Comparison of ENCODE assay signal across 1 cellular context in the genomic region with DNA sequence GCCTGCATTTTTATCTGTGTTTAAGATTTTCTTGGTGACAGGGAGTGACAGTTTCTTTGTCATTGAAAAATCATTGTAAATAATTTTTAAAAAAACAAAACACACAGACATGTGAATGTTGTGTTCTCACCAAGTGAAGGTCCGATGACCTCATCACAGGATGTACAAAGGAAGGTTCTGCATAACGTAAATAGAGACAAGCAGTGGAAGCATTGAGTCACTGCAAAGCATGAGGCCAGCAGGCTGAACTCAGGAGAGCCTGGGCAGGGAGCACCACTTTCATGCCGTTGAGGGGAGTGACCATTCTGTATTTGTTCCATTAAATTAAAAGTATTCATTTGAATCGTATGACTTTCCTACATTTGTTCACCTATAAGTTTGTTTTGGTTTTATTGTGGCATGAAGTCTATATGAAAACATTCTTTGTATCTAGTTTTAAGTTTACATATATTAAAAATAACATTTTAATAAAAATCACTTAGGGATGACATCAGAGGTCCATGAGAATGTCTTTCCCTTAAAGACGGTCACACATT.
TF ChIP-seq lines count a peak whose summit lies in the region.

No MANE protein-coding gene starts in this region.

TF ChIP-seq in HepG2, 621 proteins besides CTCF, POLR2A, EP300 and RAD21 (continued from another document and continues in another):
- TF ChIP-seq, protein P1, sequence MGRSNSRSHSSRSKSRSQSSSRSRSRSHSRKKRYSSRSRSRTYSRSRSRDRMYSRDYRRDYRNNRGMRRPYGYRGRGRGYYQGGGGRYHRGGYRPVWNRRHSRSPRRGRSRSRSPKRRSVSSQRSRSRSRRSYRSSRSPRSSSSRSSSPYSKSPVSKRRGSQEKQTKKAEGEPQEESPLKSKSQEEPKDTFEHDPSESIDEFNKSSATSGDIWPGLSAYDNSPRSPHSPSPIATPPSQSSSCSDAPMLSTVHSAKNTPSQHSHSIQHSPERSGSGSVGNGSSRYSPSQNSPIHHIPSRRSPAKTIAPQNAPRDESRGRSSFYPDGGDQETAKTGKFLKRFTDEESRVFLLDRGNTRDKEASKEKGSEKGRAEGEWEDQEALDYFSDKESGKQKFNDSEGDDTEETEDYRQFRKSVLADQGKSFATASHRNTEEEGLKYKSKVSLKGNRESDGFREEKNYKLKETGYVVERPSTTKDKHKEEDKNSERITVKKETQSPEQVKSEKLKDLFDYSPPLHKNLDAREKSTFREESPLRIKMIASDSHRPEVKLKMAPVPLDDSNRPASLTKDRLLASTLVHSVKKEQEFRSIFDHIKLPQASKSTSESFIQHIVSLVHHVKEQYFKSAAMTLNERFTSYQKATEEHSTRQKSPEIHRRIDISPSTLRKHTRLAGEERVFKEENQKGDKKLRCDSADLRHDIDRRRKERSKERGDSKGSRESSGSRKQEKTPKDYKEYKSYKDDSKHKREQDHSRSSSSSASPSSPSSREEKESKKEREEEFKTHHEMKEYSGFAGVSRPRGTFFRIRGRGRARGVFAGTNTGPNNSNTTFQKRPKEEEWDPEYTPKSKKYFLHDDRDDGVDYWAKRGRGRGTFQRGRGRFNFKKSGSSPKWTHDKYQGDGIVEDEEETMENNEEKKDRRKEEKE (IDR thresholded peaks at IDR 0.05) = no peak
- TF ChIP-seq, protein P2, sequence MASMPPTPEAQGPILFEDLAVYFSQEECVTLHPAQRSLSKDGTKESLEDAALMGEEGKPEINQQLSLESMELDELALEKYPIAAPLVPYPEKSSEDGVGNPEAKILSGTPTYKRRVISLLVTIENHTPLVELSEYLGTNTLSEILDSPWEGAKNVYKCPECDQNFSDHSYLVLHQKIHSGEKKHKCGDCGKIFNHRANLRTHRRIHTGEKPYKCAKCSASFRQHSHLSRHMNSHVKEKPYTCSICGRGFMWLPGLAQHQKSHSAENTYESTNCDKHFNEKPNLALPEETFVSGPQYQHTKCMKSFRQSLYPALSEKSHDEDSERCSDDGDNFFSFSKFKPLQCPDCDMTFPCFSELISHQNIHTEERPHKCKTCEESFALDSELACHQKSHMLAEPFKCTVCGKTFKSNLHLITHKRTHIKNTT (CRISPR knock-in tag; IDR thresholded peaks at IDR 0.05) = no peak
- no peak for TF ChIP-seq ZFP90 (CRISPR knock-in tag; IDR thresholded peaks at IDR 0.05; ENCODE audit: borderline replicate concordance)
- no peak for TF ChIP-seq GABPB1 (CRISPR knock-in tag; IDR thresholded peaks at IDR 0.05)
- TF ChIP-seq NAIF1 (CRISPR knock-in tag; IDR thresholded peaks at IDR 0.05; ENCODE audit: borderline replicate concordance) = no peak
- TF ChIP-seq BCL6 (CRISPR knock-in tag; IDR thresholded peaks at IDR 0.05) = no peak
- TF ChIP-seq SMAD3 (CRISPR knock-in tag; IDR thresholded peaks at IDR 0.05) = no peak
- TF ChIP-seq, protein P3, sequence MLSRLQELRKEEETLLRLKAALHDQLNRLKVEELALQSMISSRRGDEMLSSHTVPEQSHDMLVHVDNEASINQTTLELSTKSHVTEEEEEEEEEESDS (CRISPR knock-in tag; IDR thresholded peaks at IDR 0.05; ENCODE audit: borderline replicate concordance) = no peak
- no peak for TF ChIP-seq ZNF12 (CRISPR knock-in tag; IDR thresholded peaks at IDR 0.05)
- TF ChIP-seq MAFG (CRISPR knock-in tag; IDR thresholded peaks at IDR 0.05) = no peak
- no peak for TF ChIP-seq CHD2 (IDR thresholded peaks at IDR 0.05; ENCODE audit: low read depth, low read length)
- TF ChIP-seq NR1H2 (CRISPR knock-in tag; IDR thresholded peaks at IDR 0.05; ENCODE audit: borderline replicate concordance, low read depth) = no peak
- TF ChIP-seq ZNF207 (IDR thresholded peaks at IDR 0.05; ENCODE audit: borderline replicate concordance) = no peak
- TF ChIP-seq ETV5 (CRISPR knock-in tag; IDR thresholded peaks at IDR 0.05; ENCODE audit: borderline replicate concordance) = peak; percentile 50; the same call in 1 of the 2 replicates
- TF ChIP-seq ZNF263 (CRISPR knock-in tag; IDR thresholded peaks at IDR 0.05) = peak; percentile 76; the same call in 1 of the 2 replicates
- no peak for TF ChIP-seq ZSCAN25 (CRISPR knock-in tag; IDR thresholded peaks at IDR 0.05)
- TF ChIP-seq MED8 (CRISPR knock-in tag; IDR thresholded peaks at IDR 0.05; ENCODE audit: insufficient replicate concordance) = no peak
- TF ChIP-seq, protein P4, sequence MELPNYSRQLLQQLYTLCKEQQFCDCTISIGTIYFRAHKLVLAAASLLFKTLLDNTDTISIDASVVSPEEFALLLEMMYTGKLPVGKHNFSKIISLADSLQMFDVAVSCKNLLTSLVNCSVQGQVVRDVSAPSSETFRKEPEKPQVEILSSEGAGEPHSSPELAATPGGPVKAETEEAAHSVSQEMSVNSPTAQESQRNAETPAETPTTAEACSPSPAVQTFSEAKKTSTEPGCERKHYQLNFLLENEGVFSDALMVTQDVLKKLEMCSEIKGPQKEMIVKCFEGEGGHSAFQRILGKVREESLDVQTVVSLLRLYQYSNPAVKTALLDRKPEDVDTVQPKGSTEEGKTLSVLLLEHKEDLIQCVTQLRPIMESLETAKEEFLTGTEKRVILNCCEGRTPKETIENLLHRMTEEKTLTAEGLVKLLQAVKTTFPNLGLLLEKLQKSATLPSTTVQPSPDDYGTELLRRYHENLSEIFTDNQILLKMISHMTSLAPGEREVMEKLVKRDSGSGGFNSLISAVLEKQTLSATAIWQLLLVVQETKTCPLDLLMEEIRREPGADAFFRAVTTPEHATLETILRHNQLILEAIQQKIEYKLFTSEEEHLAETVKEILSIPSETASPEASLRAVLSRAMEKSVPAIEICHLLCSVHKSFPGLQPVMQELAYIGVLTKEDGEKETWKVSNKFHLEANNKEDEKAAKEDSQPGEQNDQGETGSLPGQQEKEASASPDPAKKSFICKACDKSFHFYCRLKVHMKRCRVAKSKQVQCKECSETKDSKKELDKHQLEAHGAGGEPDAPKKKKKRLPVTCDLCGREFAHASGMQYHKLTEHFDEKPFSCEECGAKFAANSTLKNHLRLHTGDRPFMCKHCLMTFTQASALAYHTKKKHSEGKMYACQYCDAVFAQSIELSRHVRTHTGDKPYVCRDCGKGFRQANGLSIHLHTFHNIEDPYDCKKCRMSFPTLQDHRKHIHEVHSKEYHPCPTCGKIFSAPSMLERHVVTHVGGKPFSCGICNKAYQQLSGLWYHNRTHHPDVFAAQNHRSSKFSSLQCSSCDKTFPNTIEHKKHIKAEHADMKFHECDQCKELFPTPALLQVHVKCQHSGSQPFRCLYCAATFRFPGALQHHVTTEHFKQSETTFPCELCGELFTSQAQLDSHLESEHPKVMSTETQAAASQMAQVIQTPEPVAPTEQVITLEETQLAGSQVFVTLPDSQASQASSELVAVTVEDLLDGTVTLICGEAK (IDR thresholded peaks at IDR 0.05) = no peak
- TF ChIP-seq, protein P4 (CRISPR knock-in tag; IDR thresholded peaks at IDR 0.05) = no peak
- TF ChIP-seq, protein P5, sequence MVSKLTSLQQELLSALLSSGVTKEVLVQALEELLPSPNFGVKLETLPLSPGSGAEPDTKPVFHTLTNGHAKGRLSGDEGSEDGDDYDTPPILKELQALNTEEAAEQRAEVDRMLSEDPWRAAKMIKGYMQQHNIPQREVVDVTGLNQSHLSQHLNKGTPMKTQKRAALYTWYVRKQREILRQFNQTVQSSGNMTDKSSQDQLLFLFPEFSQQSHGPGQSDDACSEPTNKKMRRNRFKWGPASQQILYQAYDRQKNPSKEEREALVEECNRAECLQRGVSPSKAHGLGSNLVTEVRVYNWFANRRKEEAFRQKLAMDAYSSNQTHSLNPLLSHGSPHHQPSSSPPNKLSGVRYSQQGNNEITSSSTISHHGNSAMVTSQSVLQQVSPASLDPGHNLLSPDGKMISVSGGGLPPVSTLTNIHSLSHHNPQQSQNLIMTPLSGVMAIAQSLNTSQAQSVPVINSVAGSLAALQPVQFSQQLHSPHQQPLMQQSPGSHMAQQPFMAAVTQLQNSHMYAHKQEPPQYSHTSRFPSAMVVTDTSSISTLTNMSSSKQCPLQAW (CRISPR knock-in tag; IDR thresholded peaks at IDR 0.05) = no peak
- TF ChIP-seq, protein P6, sequence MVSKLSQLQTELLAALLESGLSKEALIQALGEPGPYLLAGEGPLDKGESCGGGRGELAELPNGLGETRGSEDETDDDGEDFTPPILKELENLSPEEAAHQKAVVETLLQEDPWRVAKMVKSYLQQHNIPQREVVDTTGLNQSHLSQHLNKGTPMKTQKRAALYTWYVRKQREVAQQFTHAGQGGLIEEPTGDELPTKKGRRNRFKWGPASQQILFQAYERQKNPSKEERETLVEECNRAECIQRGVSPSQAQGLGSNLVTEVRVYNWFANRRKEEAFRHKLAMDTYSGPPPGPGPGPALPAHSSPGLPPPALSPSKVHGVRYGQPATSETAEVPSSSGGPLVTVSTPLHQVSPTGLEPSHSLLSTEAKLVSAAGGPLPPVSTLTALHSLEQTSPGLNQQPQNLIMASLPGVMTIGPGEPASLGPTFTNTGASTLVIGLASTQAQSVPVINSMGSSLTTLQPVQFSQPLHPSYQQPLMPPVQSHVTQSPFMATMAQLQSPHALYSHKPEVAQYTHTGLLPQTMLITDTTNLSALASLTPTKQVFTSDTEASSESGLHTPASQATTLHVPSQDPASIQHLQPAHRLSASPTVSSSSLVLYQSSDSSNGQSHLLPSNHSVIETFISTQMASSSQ (IDR thresholded peaks at IDR 0.05; ENCODE audit: low read depth) = no peak
- TF ChIP-seq, protein P6 (CRISPR knock-in tag; IDR thresholded peaks at IDR 0.05; ENCODE audit: borderline replicate concordance) = no peak
- no peak for TF ChIP-seq CAMTA2 (CRISPR knock-in tag; IDR thresholded peaks at IDR 0.05; ENCODE audit: borderline replicate concordance)
- no peak for TF ChIP-seq ZNF7 (CRISPR knock-in tag; IDR thresholded peaks at IDR 0.05)
- TF ChIP-seq ZKSCAN5 (CRISPR knock-in tag; IDR thresholded peaks at IDR 0.05) = no peak
- TF ChIP-seq, protein P7, sequence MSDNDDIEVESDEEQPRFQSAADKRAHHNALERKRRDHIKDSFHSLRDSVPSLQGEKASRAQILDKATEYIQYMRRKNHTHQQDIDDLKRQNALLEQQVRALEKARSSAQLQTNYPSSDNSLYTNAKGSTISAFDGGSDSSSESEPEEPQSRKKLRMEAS (IDR thresholded peaks at IDR 0.05) = no peak
- no peak for TF ChIP-seq PHF5A (CRISPR knock-in tag; IDR thresholded peaks at IDR 0.05; ENCODE audit: low read depth, unreplicated experiment)
- no peak for TF ChIP-seq SMARCE1 (IDR thresholded peaks at IDR 0.05; ENCODE audit: borderline replicate concordance)
- TF ChIP-seq SOX5 (CRISPR knock-in tag; IDR thresholded peaks at IDR 0.05; ENCODE audit: borderline replicate concordance) = peak; percentile 44; the same call in 1 of the 2 replicates
- no peak for TF ChIP-seq ZFP36L1 (CRISPR knock-in tag; IDR thresholded peaks at IDR 0.05)
- no peak for TF ChIP-seq HCFC1 (IDR thresholded peaks at IDR 0.05; ENCODE audit: low read depth, low read length)
- no peak for TF ChIP-seq PAF1 (CRISPR knock-in tag; IDR thresholded peaks at IDR 0.05)
- no peak for TF ChIP-seq ZNF619 (CRISPR knock-in tag; IDR thresholded peaks at IDR 0.05)
- peak; percentile 70 for TF ChIP-seq ATF7 (IDR thresholded peaks at IDR 0.05)
- TF ChIP-seq ATF7 (CRISPR knock-in tag; IDR thresholded peaks at IDR 0.05) = no peak
- TF ChIP-seq NCOR1 (IDR thresholded peaks at IDR 0.05; ENCODE audit: borderline replicate concordance, low read length) = no peak
- no peak for TF ChIP-seq ZNF772 (CRISPR knock-in tag; IDR thresholded peaks at IDR 0.05)
- TF ChIP-seq TRIM24 (CRISPR knock-in tag; IDR thresholded peaks at IDR 0.05) = no peak
- TF ChIP-seq, protein P8, sequence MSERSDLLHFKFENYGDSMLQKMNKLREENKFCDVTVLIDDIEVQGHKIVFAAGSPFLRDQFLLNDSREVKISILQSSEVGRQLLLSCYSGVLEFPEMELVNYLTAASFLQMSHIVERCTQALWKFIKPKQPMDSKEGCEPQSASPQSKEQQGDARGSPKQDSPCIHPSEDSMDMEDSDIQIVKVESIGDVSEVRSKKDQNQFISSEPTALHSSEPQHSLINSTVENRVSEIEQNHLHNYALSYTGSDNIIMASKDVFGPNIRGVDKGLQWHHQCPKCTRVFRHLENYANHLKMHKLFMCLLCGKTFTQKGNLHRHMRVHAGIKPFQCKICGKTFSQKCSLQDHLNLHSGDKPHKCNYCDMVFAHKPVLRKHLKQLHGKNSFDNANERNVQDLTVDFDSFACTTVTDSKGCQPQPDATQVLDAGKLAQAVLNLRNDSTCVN (CRISPR knock-in tag; IDR thresholded peaks at IDR 0.05; ENCODE audit: borderline replicate concordance) = no peak
- TF ChIP-seq ZNF234 (CRISPR knock-in tag; conservative IDR thresholded peaks at IDR 0.05) = no peak
- no peak for TF ChIP-seq GZF1 (CRISPR knock-in tag; IDR thresholded peaks at IDR 0.05)
- no peak for TF ChIP-seq ZNF335 (CRISPR knock-in tag; IDR thresholded peaks at IDR 0.05)
- no peak for TF ChIP-seq ZNF451 (CRISPR knock-in tag; IDR thresholded peaks at IDR 0.05)
- TF ChIP-seq SCMH1 (CRISPR knock-in tag; IDR thresholded peaks at IDR 0.05; ENCODE audit: borderline replicate concordance) = no peak
- TF ChIP-seq ZBTB21 (CRISPR knock-in tag; IDR thresholded peaks at IDR 0.05) = peak; percentile 87
